Comparison of ENCODE assay signal across 17 cellular contexts in the genomic region with DNA sequence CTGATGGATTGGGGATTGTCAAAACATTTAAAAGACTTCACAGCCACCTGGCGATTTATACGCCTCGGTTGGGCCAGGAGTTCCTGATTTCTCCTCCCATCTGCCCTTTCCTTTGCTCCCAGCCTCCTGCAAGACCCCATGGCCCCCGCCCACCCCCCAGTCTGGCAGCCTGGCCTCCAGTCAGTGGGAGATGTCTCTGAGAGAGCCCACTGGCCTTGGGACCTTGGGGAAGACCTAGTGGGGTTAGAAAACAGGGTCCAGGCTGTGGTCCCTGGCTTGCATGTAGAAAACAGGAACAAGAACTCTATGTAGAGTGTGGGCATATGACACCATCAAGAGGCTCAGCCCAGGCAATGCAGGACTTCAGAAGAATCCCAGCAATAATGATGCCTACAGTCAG.
DNase-seq lines count a peak whose midpoint lies in the region; ATAC-seq and TF ChIP-seq lines count a peak whose summit lies in the region.
"Had no signal": no experiment of that assay in that cellular context is flagged by ENCODE, and none has a peak within 500 bp of the region (broad histone marks: within the 10 kb centered on the region; RNA-seq: fewer than 3 reads in every experiment).

No MANE protein-coding gene starts in this region.

- BruUV-seq in OCI-LY7 (replicated peaks; lab: Mats Ljungman, UMichigan), result no TSS peak

- no peaks in the 10 kb centered on the region; the same call in 1 of the 2 replicates for H3K9me2 ChIP-seq in OCI-LY7 (ENCODE audit: insufficient read depth, low read length)

- H3K4me3 Mint-ChIP-seq in osteocyte (ENCODE audit: unreplicated experiment), result no peak overlapping the region
- H3K4me3 Mint-ChIP-seq: CD14-positive monocyte; CD4-positive, alpha-beta memory T cell had no signal

- H3K4me1 Mint-ChIP-seq in osteocyte (ENCODE audit: unreplicated experiment), result no peaks in the 10 kb centered on the region
- H3K4me1 Mint-ChIP-seq: CD14-positive monocyte had no signal

- H3K4me1 ChIP-seq in OCI-LY7 (ENCODE audit: insufficient read depth, low read length, poor library complexity, severe bottlenecking) (no peaks in the 10 kb centered on the region), smooth muscle cell (ENCODE audit: low read depth) (no peaks in the 10 kb centered on the region)
- H3K4me1 ChIP-seq: HAP-1 had no signal

- H3K9me3 ChIP-seq in OCI-LY7 (ENCODE audit: low read length) (no peaks in the 10 kb centered on the region), smooth muscle cell (replicated peaks; ENCODE audit: low read depth) (no peaks in the 10 kb centered on the region)
- H3K9me3 ChIP-seq: HAP-1 had no signal

- CTCF ChIA-PET in OCI-LY7 (lab: Charles Lee; ENCODE audit: unreplicated experiment), result no interaction called here

- intact Hi-C loops in OCI-LY7 (cut with micrococcal nuclease; ENCODE audit: unreplicated experiment), result no loop called here

- H3K36me3 Mint-ChIP-seq in osteocyte (ENCODE audit: unreplicated experiment), result no peaks in the 10 kb centered on the region
- H3K36me3 Mint-ChIP-seq in activated naive CD4-positive, alpha-beta T cell treated with anti-CD3 and anti-CD28 coated beads, Interleukin-2, amount 50 U/mL, for 72 hours, result peaks cover 19 to 24% of the 10 kb centered on the region in 2 donors
- H3K36me3 Mint-ChIP-seq: CD14-positive monocyte had no signal

- POLR2A ChIA-PET in OCI-LY7 (lab: Charles Lee), result no interaction called here

- DNase-seq in NCI-H2171 treated with DMSO at 0.1 percent for 48 hours (lab: John Stamatoyannopoulos, UW), result peak; percentile 48
- no peak for DNase-seq in NCI-H2171 (lab: John Stamatoyannopoulos, UW)
- DNase-seq in OCI-LY7 (ENCODE audit: low spot score), result peak; percentile 10
- peak; percentile 53 for DNase-seq in osteocyte (ENCODE audit: extremely low spot score, unreplicated experiment)
- no peak for DNase-seq in activated naive CD4-positive, alpha-beta T cell treated with anti-CD3 and anti-CD28 coated beads, Interleukin-2, amount 50 U/mL, for 72 hours (ENCODE audit: low spot score in 2 of 2)
- DNase-seq in smooth muscle cell (lab: John Stamatoyannopoulos, UW; ENCODE audit: unreplicated experiment), result no peak
- no peak for DNase-seq in H7
- DNase-seq: 8988T; CD4-positive, alpha-beta memory T cell; DMS153; DMS79; GDM1; GOT3 had no signal

- H4K20me1 ChIP-seq in OCI-LY7 (ENCODE audit: insufficient read depth, low read length) (no peaks in the 10 kb centered on the region), smooth muscle cell (ENCODE audit: low read depth) (no peaks in the 10 kb centered on the region)
- H4K20me1 ChIP-seq: BLaER1 had no signal

- 88% methylated on average over 4 of the region's 4 CpGs for WGBS in smooth muscle cell (ENCODE audit: low lambda C conversion rate)

- H3K27me3 Mint-ChIP-seq in osteocyte (ENCODE audit: unreplicated experiment), result no peaks in the 10 kb centered on the region

- H3K27ac Mint-ChIP-seq in osteocyte (ENCODE audit: unreplicated experiment), result no peak overlapping the region
- no peak overlapping the region for H3K27ac Mint-ChIP-seq in activated naive CD4-positive, alpha-beta T cell treated with anti-CD3 and anti-CD28 coated beads, Interleukin-2, amount 50 U/mL, for 72 hours
- H3K27ac Mint-ChIP-seq: CD14-positive monocyte; CD4-positive, alpha-beta memory T cell had no signal

- H3K4me3 ChIP-seq in OCI-LY7 (ENCODE audit: low read depth, low read length, poor library complexity, severe bottlenecking), result no peak overlapping the region
- H3K4me3 ChIP-seq in smooth muscle cell, result no peak overlapping the region
- H3K4me3 ChIP-seq in H7 (ENCODE audit: insufficient read depth, low read depth, low read length), result no peak overlapping the region
- H3K4me3 ChIP-seq: BLaER1, HAP-1 had no signal

- H3K36me3 ChIP-seq in OCI-LY7 (ENCODE audit: insufficient read depth, low read length) (no peaks in the 10 kb centered on the region), smooth muscle cell (ENCODE audit: low read depth) (no peaks in the 10 kb centered on the region), H7 (replicated peaks; ENCODE audit: control insufficient read depth, insufficient read depth, low read length) (no peaks in the 10 kb centered on the region)
- H3K36me3 ChIP-seq: BLaER1, HAP-1 had no signal

- H3K9me3 Mint-ChIP-seq in osteocyte (ENCODE audit: unreplicated experiment), result peaks cover 31% of the 10 kb centered on the region
- H3K9me3 Mint-ChIP-seq in activated naive CD4-positive, alpha-beta T cell treated with anti-CD3 and anti-CD28 coated beads, Interleukin-2, amount 50 U/mL, for 72 hours, result peaks cover 18% of the 10 kb centered on the region in 2 donors

- no peak overlapping the region for H3K9ac ChIP-seq in smooth muscle cell (ENCODE audit: low read depth)
- H3K9ac ChIP-seq: BLaER1 had no signal

- no peaks in the 10 kb centered on the region for H3F3A ChIP-seq in smooth muscle cell (ENCODE audit: low read depth)

- peak; percentile 47 for TF ChIP-seq CTCF in OCI-LY7 (conservative IDR thresholded peaks at IDR 0.05; ENCODE audit: low read length)
- no peak for TF ChIP-seq CTCF in osteocyte (IDR thresholded peaks at IDR 0.05)
- no peak for TF ChIP-seq CTCF in smooth muscle cell (IDR thresholded peaks at IDR 0.05; ENCODE audit: borderline replicate concordance, insufficient read depth, poor library complexity, severe bottlenecking)

- H3K27ac ChIP-seq in OCI-LY7 (ENCODE audit: low read depth, low read length, poor library complexity, severe bottlenecking) (no peak overlapping the region), smooth muscle cell (ENCODE audit: low read depth) (no peak overlapping the region)
- H3K27ac ChIP-seq: BLaER1 had no signal

- H3K27me3 ChIP-seq in smooth muscle cell (ENCODE audit: low read depth), result no peaks in the 10 kb centered on the region
- H3K27me3 ChIP-seq in H7 (ENCODE audit: control insufficient read depth, insufficient read depth, low read length), result no peaks in the 10 kb centered on the region
- H3K27me3 ChIP-seq: BLaER1 had no signal

- no peaks in the 10 kb centered on the region for H3K79me2 ChIP-seq in OCI-LY7 (ENCODE audit: insufficient read depth, low read depth, low read length)
- no peaks in the 10 kb centered on the region for H3K79me2 ChIP-seq in smooth muscle cell (ENCODE audit: low read depth)

- no peak overlapping the region for H3K4me2 ChIP-seq in OCI-LY7 (ENCODE audit: low read length)
- no peak overlapping the region for H3K4me2 ChIP-seq in smooth muscle cell
- H3K4me2 ChIP-seq: BLaER1 had no signal

- no peak for ATAC-seq in activated naive CD4-positive, alpha-beta T cell treated with anti-CD3 and anti-CD28 coated beads, Interleukin-2, amount 50 U/mL, for 72 hours
- ATAC-seq: HepG2 had no signal

- H2AFZ ChIP-seq in OCI-LY7 (ENCODE audit: low read length) (no peak overlapping the region), smooth muscle cell (ENCODE audit: low read depth) (no peak overlapping the region)

Comparison
In these comparisons a context has a peak if more than half of its experiments do, and no peak if none do; other contexts are left out.
1. DNase-seq: peak in NCI-H2171 treated with DMSO at 0.1 percent for 48 hours (single experiment), OCI-LY7 (single experiment) and osteocyte (single experiment); none in NCI-H2171 (single experiment), activated naive CD4-positive, alpha-beta T cell treated with anti-CD3 and anti-CD28 coated beads, Interleukin-2, amount 50 U/mL, for 72 hours (0 of 2), smooth muscle cell (single experiment) and H7 (single experiment).